Comparison of ENCODE assay signal across 1 cellular context in the genomic region with DNA sequence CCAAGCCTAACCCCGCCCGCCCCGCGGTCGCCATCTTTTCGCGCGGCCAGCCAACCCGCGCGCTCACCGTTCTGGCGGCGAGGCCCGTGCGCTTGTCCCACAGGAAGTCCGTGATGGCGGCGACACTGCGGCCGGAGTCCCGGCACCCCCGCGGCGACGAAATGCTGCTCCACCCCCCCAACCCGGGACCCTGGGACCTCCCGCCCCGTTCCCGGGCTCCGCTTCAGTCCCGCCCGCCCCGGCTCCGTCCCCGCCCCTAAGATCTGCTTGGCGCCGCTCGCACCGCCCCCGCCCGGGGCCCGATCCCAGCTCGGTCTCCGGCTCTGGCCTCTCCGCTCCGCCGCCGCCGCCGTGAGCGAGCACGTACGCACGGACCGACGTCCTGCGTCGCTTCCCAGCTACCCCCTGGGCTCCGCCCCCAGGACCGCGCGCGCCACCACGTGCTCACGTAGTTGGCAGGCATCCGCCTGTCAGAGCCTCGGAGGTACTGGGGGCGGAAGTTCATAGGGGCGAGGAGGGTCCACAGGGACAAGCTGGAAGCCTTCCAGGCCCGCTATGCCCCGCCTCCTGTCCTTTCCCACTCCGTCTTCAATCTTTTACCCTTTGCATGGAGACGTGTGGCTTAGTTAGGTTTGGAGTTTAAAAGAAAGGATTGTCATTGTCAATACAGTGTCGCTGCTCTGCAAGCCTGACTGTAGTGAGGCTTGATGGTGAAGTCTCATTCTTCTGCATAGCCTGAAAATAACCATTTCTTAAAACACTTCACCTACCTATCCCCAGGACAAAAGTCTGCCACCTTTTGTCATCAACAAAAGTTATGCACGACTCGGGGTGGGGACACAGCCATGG.
TF ChIP-seq lines count a peak whose summit lies in the region.

A gene (minus strand): TSS at position 371 of the 849 bp plus-strand sequence. CDS start 2,527 bp downstream, outside the sequence.

TF ChIP-seq in SK-N-SH, 30 proteins besides CTCF, POLR2A, EP300 and RAD21 (continued from another document):
- TF ChIP-seq, protein P1, sequence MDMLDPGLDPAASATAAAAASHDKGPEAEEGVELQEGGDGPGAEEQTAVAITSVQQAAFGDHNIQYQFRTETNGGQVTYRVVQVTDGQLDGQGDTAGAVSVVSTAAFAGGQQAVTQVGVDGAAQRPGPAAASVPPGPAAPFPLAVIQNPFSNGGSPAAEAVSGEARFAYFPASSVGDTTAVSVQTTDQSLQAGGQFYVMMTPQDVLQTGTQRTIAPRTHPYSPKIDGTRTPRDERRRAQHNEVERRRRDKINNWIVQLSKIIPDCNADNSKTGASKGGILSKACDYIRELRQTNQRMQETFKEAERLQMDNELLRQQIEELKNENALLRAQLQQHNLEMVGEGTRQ (IDR thresholded peaks at IDR 0.05; ENCODE audit: borderline replicate concordance, low read depth, low read length), result peak; percentile 67
- TF ChIP-seq SMC3 (IDR thresholded peaks at IDR 0.05; ENCODE audit: low read depth, low read length) (no peak), FOXJ3 (CRISPR knock-in tag; IDR thresholded peaks at IDR 0.05) (0 out of 2 replicates have a peak, but pooled peaks have one; percentile 31), YY1 (IDR thresholded peaks at IDR 0.05; ENCODE audit: low read depth) (peak; percentile 89), SIN3A (IDR thresholded peaks at IDR 0.05; ENCODE audit: borderline replicate concordance, low read depth, low read length) (peak; percentile 85; the same call in 1 of the 2 replicates), MXI1 (IDR thresholded peaks at IDR 0.05; ENCODE audit: low read depth, low read length) (peak; percentile 98), RCOR1 (IDR thresholded peaks at IDR 0.05; ENCODE audit: low read length) (no peak)
- TF ChIP-seq, protein P2, sequence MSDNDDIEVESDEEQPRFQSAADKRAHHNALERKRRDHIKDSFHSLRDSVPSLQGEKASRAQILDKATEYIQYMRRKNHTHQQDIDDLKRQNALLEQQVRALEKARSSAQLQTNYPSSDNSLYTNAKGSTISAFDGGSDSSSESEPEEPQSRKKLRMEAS (IDR thresholded peaks at IDR 0.05; ENCODE audit: low read depth), result peak; percentile 99
- TF ChIP-seq, protein P3, sequence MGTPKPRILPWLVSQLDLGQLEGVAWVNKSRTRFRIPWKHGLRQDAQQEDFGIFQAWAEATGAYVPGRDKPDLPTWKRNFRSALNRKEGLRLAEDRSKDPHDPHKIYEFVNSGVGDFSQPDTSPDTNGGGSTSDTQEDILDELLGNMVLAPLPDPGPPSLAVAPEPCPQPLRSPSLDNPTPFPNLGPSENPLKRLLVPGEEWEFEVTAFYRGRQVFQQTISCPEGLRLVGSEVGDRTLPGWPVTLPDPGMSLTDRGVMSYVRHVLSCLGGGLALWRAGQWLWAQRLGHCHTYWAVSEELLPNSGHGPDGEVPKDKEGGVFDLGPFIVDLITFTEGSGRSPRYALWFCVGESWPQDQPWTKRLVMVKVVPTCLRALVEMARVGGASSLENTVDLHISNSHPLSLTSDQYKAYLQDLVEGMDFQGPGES (IDR thresholded peaks at IDR 0.05; ENCODE audit: low read depth, low read length), result no peak; the same call in 1 of the 2 replicates
- TF ChIP-seq, protein P4, sequence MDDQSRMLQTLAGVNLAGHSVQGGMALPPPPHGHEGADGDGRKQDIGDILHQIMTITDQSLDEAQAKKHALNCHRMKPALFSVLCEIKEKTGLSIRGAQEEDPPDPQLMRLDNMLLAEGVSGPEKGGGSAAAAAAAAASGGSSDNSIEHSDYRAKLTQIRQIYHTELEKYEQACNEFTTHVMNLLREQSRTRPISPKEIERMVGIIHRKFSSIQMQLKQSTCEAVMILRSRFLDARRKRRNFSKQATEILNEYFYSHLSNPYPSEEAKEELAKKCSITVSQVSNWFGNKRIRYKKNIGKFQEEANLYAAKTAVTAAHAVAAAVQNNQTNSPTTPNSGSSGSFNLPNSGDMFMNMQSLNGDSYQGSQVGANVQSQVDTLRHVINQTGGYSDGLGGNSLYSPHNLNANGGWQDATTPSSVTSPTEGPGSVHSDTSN (IDR thresholded peaks at IDR 0.05), result peak; percentile 25; the same call in 1 of the 2 replicates
